In the genomic region with DNA sequence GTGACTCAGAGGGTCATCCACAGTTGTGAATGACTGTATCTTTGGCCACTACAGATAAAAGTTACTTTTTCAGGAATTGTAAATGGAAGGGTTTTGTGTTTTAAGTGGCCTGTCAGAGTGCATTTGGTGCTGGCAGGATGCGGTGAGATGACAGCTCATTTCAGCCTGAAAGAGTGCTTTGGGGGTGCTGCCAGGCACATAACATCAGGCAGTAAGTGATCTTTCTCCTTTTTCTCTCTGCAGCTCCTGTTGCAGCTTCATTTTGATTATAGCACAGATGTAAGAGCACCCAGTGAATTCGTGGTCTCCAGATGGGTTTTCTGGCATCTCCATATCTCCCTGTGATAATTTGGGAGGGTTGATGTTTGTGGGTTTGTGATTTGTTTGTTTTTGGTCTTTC, we compare ENCODE assay signal across 27 cellular contexts. TPM values are rescaled to one million over a fixed set of nuclear protein-coding genes. Genes with fewer than 3 reads are reported as not detected.
"Had no signal": no experiment of that assay in that cellular context is flagged by ENCODE, and none has a peak within 500 bp of the region (broad histone marks: within the 10 kb centered on the region; RNA-seq: fewer than 3 reads in every experiment).

No MANE protein-coding gene starts in this region.

- DNase-seq: activated CD4-positive, alpha-beta T cell treated with anti-CD3 and anti-CD28 coated beads for 4 hours; activated CD4-positive, alpha-beta T cell treated with anti-CD3 and anti-CD28 coated beads, Interleukin-2, amount 50 U/mL, for 48 hours; activated CD4-positive, CD25-positive, alpha-beta regulatory T cell; activated effector memory CD4-positive, alpha-beta T cell treated with Interleukin-2 at 50 U/mL for 16 hours; activated naive CD4-positive, alpha-beta T cell treated with anti-CD3 and anti-CD28 coated beads for 36 hours; activated naive CD8-positive, alpha-beta T cell treated with anti-CD3 and anti-CD28 coated beads, Interleukin-2, amount 10 ng/mL, durations not matched to agents 7 days and 5 days; activated T-cell treated with anti-CD3 and anti-CD28 coated beads, Interleukin-2, amount 50 U/mL, for 72 hours; amygdala; cerebellar nuclear complex; foreskin keratinocyte; kidney glomerular epithelial cell; left ventricle myocardium superior; mammary epithelial cell; natural killer cell; stimulated activated CD4-positive, alpha-beta T cell treated with anti-CD3 and anti-CD28 coated beads, Interleukin-12 subunit alpha, Interleukin-12 subunit beta, amount 100 ng/mL, for 4 hours; stimulated activated CD4-positive, alpha-beta T cell treated with anti-CD3 and anti-CD28 coated beads, Interleukin-4, amount 100 ng/mL, for 4 hours; stimulated activated naive CD8-positive, alpha-beta T cell treated with anti-CD3 and anti-CD28 coated beads, Interleukin-15, Interleukin-2, amounts not matched to agents 100 U/mL and 50 U/mL, for 24 hours; T-helper 17 cell; thyroid gland; upper lobe of right lung had no signal

- H3K36me3 ChIP-seq: prostate gland, right atrium auricular region, thyroid gland, upper lobe of right lung had no signal

- H3K27ac ChIP-seq: coronary artery, epithelial cell of prostate, foreskin keratinocyte, prostate gland, right atrium auricular region, thyroid gland, upper lobe of right lung had no signal

- H3K4me3 ChIP-seq: coronary artery, prostate gland, right atrium auricular region, thyroid gland, upper lobe of right lung had no signal

- H3K27me3 ChIP-seq: right atrium auricular region, thyroid gland had no signal

- H3K4me1 ChIP-seq: foreskin keratinocyte, prostate gland, right atrium auricular region, thyroid gland, upper lobe of right lung had no signal

- H3K9me3 ChIP-seq: prostate gland, right atrium auricular region, thyroid gland, upper lobe of right lung had no signal

RNA-seq across cellular contexts. Expression of a gene that starts 14.8 kb away (rescaled TPM):
- total RNA-seq: activated naive CD8-positive, alpha-beta T cell treated with anti-CD3 and anti-CD28 coated beads, Interleukin-2, amount 10 ng/mL, durations not matched to agents 7 days and 5 days; activated T-cell treated with anti-CD3 and anti-CD28 coated beads, Interleukin-2, amount 50 U/mL, for 72 hours; fibroblast of lung; foreskin keratinocyte; mammary epithelial cell; natural killer cell; osteoblast; right atrium auricular region; subcutaneous adipose tissue; upper lobe of right lung had no signal
- polyA plus RNA-seq: fibroblast of lung, foreskin keratinocyte, mammary epithelial cell had no signal
